17 cellular contexts compared by ENCODE assay signal in the genomic region with DNA sequence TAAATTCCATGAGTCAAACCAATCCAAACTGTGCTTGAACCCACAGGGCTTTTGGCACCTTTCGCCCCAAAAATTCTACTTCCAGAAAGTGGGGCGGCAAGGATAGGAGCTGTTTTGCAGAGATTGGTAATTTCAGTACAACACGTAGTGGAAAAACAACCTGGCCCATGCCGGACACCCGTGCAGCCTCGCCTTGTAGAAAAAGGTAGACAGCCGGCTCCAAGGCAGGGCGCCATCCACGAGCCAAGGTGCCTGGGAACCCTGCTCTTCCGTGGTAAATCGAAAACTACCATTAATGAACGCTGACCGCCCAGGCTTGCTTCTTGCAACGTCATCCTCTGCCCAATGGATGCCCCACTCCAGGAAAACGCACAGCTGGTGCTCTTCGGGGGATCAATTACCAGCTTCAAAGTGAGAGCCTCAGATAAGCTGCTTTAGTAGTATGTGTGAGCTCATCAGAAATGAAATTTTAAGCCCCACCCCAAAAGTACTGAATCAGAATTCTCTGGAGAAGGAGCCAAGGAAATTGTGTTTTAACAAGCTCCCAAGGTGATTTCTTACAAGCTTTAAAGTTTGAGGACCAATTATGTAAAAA. TPM values are rescaled to one million over a fixed set of nuclear protein-coding genes. Genes with fewer than 3 reads are reported as not detected.
DNase-seq lines count a peak whose midpoint lies in the region; TF ChIP-seq lines count a peak whose summit lies in the region.
"Had no signal": no experiment of that assay in that cellular context is flagged by ENCODE, and none has a peak within 500 bp of the region (broad histone marks: within the 10 kb centered on the region; RNA-seq: fewer than 3 reads in every experiment).

No MANE protein-coding gene starts in this region.

- no peak overlapping the region for H3K4me3 Mint-ChIP-seq in neural progenitor cell
- no peak overlapping the region for H3K4me3 Mint-ChIP-seq in endothelial cell (ENCODE audit: unreplicated experiment)
- H3K4me3 Mint-ChIP-seq: IgD-negative memory B cell had no signal

- TF ChIP-seq CTCF in neural progenitor cell (IDR thresholded peaks at IDR 0.05), result no peak
- no peak for TF ChIP-seq CTCF in endothelial cell (IDR thresholded peaks at IDR 0.05; ENCODE audit: unreplicated experiment)

- no peaks in the 10 kb centered on the region for H3F3A ChIP-seq in neural progenitor cell (ENCODE audit: low read depth)

- H3K27ac Mint-ChIP-seq in neural progenitor cell (no peak overlapping the region), endothelial cell (ENCODE audit: unreplicated experiment) (no peak overlapping the region)
- H3K27ac Mint-ChIP-seq: IgD-negative memory B cell had no signal

- H3K36me3 ChIP-seq in MG63 (no peaks in the 10 kb centered on the region), neural progenitor cell (no peaks in the 10 kb centered on the region)
- H3K36me3 ChIP-seq: HAP-1 had no signal

- H3K27me3 ChIP-seq in MG63, result no peaks in the 10 kb centered on the region
- H3K27me3 ChIP-seq in neural progenitor cell, result no peaks in the 10 kb centered on the region

- DNase-seq in NCI-H510A treated with DMSO at 0.1 percent for 48 hours (lab: John Stamatoyannopoulos, UW) (peak; percentile 1), NCI-H510A (lab: John Stamatoyannopoulos, UW) (no peak), MG63 (no peak), cerebellar cortex (ENCODE audit: low spot score) (peak; percentile 77), neural progenitor cell (ENCODE audit: low spot score) (no peak), NCI-H2029 treated with DMSO at 0.1 percent for 48 hours (lab: John Stamatoyannopoulos, UW) (no peak), endothelial cell (ENCODE audit: low spot score) (no peak), OCI-M2 (lab: John Stamatoyannopoulos, UW; ENCODE audit: unreplicated experiment) (no peak)
- DNase-seq: DMS53, NCI-H774, SIG-M5 had no signal

- H3K9me3 ChIP-seq in MG63, result 0 out of 2 replicates have a peak, but pooled peaks cover 3% of the 10 kb centered on the region
- H3K9me3 ChIP-seq in neural progenitor cell (ENCODE audit: low read depth), result no peaks in the 10 kb centered on the region
- H3K9me3 ChIP-seq: HAP-1 had no signal

- no peak overlapping the region for H3K9ac ChIP-seq in neural progenitor cell

- H3K79me2 ChIP-seq in neural progenitor cell (ENCODE audit: low read depth), result no peaks in the 10 kb centered on the region

- peaks cover 4% of the 10 kb centered on the region for H3K27me3 Mint-ChIP-seq in neural progenitor cell (ENCODE audit: insufficient read depth, low read depth)
- peaks cover 3% of the 10 kb centered on the region for H3K27me3 Mint-ChIP-seq in endothelial cell (ENCODE audit: unreplicated experiment)

- no peaks in the 10 kb centered on the region for H4K20me1 ChIP-seq in neural progenitor cell (ENCODE audit: low read depth)

- H3K9me3 Mint-ChIP-seq in neural progenitor cell (peaks cover 2% of the 10 kb centered on the region), endothelial cell (ENCODE audit: unreplicated experiment) (no peaks in the 10 kb centered on the region)

- peaks cover 5% of the 10 kb centered on the region for H3K4me1 Mint-ChIP-seq in neural progenitor cell
- no peaks in the 10 kb centered on the region for H3K4me1 Mint-ChIP-seq in endothelial cell (ENCODE audit: unreplicated experiment)
- H3K4me1 Mint-ChIP-seq: IgD-negative memory B cell had no signal

- no peak overlapping the region for H3K4me2 ChIP-seq in neural progenitor cell

- no peak overlapping the region for H3K27ac ChIP-seq in neural progenitor cell

- H3K4me3 ChIP-seq in MG63 (peak overlapping the region; percentile 13; the same call in 1 of the 2 replicates), neural progenitor cell (no peak overlapping the region)
- H3K4me3 ChIP-seq: HAP-1 had no signal

- no peaks in the 10 kb centered on the region for H3K4me1 ChIP-seq in neural progenitor cell
- H3K4me1 ChIP-seq: HAP-1 had no signal

- H2AFZ ChIP-seq in neural progenitor cell (replicated peaks), result peak overlapping the region; percentile 68

- no peaks in the 10 kb centered on the region for H3K36me3 Mint-ChIP-seq in neural progenitor cell
- H3K36me3 Mint-ChIP-seq in endothelial cell (ENCODE audit: low read depth, unreplicated experiment), result no peaks in the 10 kb centered on the region
- H3K36me3 Mint-ChIP-seq: IgD-negative memory B cell had no signal

RNA-seq across cellular contexts. Expression of gene OOEP, which starts 1.8 kb away (rescaled TPM):
- total RNA-seq in MG63 (2014; rRNA removed; shearing (Covaris generic); ENCODE audit: low replicate concordance), result not detected in 2 replicates
- total RNA-seq in neural progenitor cell (ENCODE audit: low replicate concordance) (not detected in 2 replicates), endothelial cell (ENCODE audit: unreplicated experiment) (not detected)
- total RNA-seq: A172, HT-29, RPMI7951 had no signal

RNA-seq across cellular contexts. Expression of gene KHDC3L, which starts 5.4 kb away (rescaled TPM):
- not detected in 2 replicates for total RNA-seq in MG63 (2014; rRNA removed; shearing (Covaris generic); ENCODE audit: low replicate concordance)
- total RNA-seq in neural progenitor cell (ENCODE audit: low replicate concordance) (not detected in 2 replicates), endothelial cell (ENCODE audit: unreplicated experiment) (not detected)
- total RNA-seq: A172; HT-29; RPMI7951; T-helper 2 cell treated with Interferon-gamma antibody and Interleukin-4, amounts not matched to agents 100 ng/mL and 5 ng/mL, for 36 hours had no signal

RNA-seq across cellular contexts. Expression of gene DPPA5, which starts 13.8 kb away (rescaled TPM):
- total RNA-seq in MG63 (2014; rRNA removed; shearing (Covaris generic); ENCODE audit: low replicate concordance), result not detected in 2 replicates
- total RNA-seq in neural progenitor cell (ENCODE audit: low replicate concordance) (not detected in 2 replicates), endothelial cell (ENCODE audit: unreplicated experiment) (not detected)
- total RNA-seq: A172; HT-29; RPMI7951; T-helper 2 cell treated with Interferon-gamma antibody and Interleukin-4, amounts not matched to agents 100 ng/mL and 5 ng/mL, for 36 hours had no signal

RNA-seq across cellular contexts. Expression of gene DDX43, which starts 26.8 kb away (rescaled TPM):
- total RNA-seq in MG63 (2014; rRNA removed; shearing (Covaris generic); ENCODE audit: low replicate concordance), result not detected in 2 replicates
- total RNA-seq in neural progenitor cell (ENCODE audit: low replicate concordance) (not detected in 2 replicates), endothelial cell (ENCODE audit: unreplicated experiment) (not detected)
- total RNA-seq: A172, HT-29, RPMI7951 had no signal

Comparison
In these comparisons a context has a peak if more than half of its experiments do, and no peak if none do; other contexts are left out.
1. DNase-seq: peak in NCI-H510A treated with DMSO at 0.1 percent for 48 hours (single experiment) and cerebellar cortex (single experiment); none in NCI-H510A (single experiment), MG63 (single experiment), neural progenitor cell (single experiment), NCI-H2029 treated with DMSO at 0.1 percent for 48 hours (single experiment), endothelial cell (single experiment) and OCI-M2 (single experiment).